ENCODE assay signal across 15 cellular contexts in genomic region chr2:73059106-73059505, GRCh38.
"Had no signal": no experiment of that assay in that cellular context is flagged by ENCODE, and none has a peak within 500 bp of the region (broad histone marks: within the 10 kb centered on the region; RNA-seq: fewer than 3 reads in every experiment).

No MANE protein-coding gene starts in this region.

- H3K27me3 ChIP-seq: pancreas, SJSA1, transverse colon had no signal

- DNase-seq: activated CD4-positive, alpha-beta T cell treated with anti-CD3 and anti-CD28 coated beads for 1 hour; activated CD4-positive, alpha-beta T cell treated with anti-CD3 and anti-CD28 coated beads, Interleukin-2, amount 50 U/mL, for 48 hours; activated CD8-positive, alpha-beta memory T cell treated with anti-CD3 and anti-CD28 coated beads, Interleukin-2, amount 10 ng/mL, durations not matched to agents 7 days and 5 days; activated gamma-delta T cell treated with Interleukin-2 at 50 U/mL for 16 hours; activated naive CD8-positive, alpha-beta T cell treated with anti-CD3 and anti-CD28 coated beads, Interleukin-2, amount 10 ng/mL, durations not matched to agents 7 days and 5 days; activated T-cell treated with anti-CD3 and anti-CD28 coated beads, Interleukin-2, amount 50 U/mL, for 24 hours; central memory CD4-positive, alpha-beta T cell; endodermal cell; glutamatergic neuron; left ventricle myocardium inferior; pancreas; T-helper 9 cell; transverse colon had no signal

- H3K4me3 ChIP-seq: left ventricle myocardium inferior, pancreas, SJSA1, skin epidermis, transverse colon had no signal

- H3K9me3 ChIP-seq: pancreas, SJSA1 had no signal

- H3K4me1 ChIP-seq: pancreas had no signal

- H3K27ac ChIP-seq: left ventricle myocardium inferior, pancreas, SJSA1, skin epidermis, transverse colon had no signal
